ENCODE assay signal across 1 cellular context in the genomic region with DNA sequence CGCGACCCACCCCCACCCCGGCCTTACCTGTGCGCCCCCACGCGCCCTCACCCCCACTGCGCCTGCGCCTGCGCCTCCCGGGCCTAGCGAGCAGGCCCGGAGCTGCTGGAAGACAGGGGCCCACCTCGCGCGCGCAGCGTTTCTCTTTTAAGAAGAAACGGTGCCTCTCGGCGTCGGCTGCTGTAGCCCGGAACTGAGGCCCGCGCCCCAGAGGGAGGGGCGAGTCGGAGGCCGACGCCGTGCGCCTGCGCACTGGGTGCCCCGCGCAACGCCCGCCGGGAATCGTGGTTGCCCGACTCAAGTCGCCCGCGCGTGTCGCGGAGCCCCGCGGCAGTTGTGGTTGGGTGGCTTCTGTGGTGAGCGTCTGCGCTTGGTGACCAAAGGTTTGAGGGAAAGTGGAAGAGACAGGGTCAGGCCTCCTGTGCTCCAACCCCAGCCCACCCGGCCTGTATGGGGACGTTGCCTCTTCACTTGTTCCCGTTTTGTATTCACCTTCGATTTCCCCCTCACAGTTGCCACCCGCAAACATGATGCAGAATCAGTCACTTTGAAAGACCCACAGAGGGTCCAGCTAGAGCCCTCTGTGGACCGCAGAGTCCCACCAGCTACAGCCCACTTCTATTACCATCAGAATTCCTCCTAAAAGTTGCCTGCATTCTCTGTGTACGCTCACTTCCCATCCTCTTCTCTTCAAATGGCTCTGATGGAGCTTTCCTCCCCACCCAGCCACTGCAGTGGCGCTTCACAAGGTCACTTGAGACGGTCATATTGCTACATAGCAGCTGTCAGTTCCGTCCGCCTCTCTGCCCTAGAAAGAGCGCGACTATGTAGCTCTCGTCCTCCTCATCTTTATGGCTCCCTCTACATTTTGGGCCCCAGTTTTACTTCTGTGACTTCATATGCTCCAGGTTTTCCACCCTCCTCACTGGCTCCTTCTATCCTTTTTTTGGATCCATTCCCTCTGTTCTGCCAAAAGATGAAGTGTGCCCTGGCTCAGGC.
A peak's percentile ranks its signal among the peaks of the same experiment; 100 is the strongest.
TF ChIP-seq lines count a peak whose summit lies in the region.

A gene with protein sequence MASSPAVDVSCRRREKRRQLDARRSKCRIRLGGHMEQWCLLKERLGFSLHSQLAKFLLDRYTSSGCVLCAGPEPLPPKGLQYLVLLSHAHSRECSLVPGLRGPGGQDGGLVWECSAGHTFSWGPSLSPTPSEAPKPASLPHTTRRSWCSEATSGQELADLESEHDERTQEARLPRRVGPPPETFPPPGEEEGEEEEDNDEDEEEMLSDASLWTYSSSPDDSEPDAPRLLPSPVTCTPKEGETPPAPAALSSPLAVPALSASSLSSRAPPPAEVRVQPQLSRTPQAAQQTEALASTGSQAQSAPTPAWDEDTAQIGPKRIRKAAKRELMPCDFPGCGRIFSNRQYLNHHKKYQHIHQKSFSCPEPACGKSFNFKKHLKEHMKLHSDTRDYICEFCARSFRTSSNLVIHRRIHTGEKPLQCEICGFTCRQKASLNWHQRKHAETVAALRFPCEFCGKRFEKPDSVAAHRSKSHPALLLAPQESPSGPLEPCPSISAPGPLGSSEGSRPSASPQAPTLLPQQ (minus strand): TSS at position 195 of the 999 bp plus-strand sequence. CDS start 776 bp downstream, outside the sequence.

TF ChIP-seq in SK-N-SH, 30 proteins besides CTCF, POLR2A, EP300 and RAD21 (continued from another document):
- TF ChIP-seq, protein P1, sequence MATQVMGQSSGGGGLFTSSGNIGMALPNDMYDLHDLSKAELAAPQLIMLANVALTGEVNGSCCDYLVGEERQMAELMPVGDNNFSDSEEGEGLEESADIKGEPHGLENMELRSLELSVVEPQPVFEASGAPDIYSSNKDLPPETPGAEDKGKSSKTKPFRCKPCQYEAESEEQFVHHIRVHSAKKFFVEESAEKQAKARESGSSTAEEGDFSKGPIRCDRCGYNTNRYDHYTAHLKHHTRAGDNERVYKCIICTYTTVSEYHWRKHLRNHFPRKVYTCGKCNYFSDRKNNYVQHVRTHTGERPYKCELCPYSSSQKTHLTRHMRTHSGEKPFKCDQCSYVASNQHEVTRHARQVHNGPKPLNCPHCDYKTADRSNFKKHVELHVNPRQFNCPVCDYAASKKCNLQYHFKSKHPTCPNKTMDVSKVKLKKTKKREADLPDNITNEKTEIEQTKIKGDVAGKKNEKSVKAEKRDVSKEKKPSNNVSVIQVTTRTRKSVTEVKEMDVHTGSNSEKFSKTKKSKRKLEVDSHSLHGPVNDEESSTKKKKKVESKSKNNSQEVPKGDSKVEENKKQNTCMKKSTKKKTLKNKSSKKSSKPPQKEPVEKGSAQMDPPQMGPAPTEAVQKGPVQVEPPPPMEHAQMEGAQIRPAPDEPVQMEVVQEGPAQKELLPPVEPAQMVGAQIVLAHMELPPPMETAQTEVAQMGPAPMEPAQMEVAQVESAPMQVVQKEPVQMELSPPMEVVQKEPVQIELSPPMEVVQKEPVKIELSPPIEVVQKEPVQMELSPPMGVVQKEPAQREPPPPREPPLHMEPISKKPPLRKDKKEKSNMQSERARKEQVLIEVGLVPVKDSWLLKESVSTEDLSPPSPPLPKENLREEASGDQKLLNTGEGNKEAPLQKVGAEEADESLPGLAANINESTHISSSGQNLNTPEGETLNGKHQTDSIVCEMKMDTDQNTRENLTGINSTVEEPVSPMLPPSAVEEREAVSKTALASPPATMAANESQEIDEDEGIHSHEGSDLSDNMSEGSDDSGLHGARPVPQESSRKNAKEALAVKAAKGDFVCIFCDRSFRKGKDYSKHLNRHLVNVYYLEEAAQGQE (IDR thresholded peaks at IDR 0.05; ENCODE audit: low read depth, low read length) = peak; percentile 28; the same call in 1 of the 2 replicates
- TF ChIP-seq FOXM1 (IDR thresholded peaks at IDR 0.05; ENCODE audit: low read depth) (no peak), EZH2phosphoT487 (IDR thresholded peaks at IDR 0.05; ENCODE audit: borderline replicate concordance, low read depth) (no peak), JUND (IDR thresholded peaks at IDR 0.05) (no peak), POLR2AphosphoS5 (IDR thresholded peaks at IDR 0.05; ENCODE audit: low read depth, low read length) (peak; percentile 94), GATA2 (CRISPR knock-in tag; IDR thresholded peaks at IDR 0.05) (no peak), TAF1 (IDR thresholded peaks at IDR 0.05; ENCODE audit: borderline replicate concordance, low read depth, low read length) (peak; percentile 64; the same call in 1 of the 2 replicates), RFX5 (IDR thresholded peaks at IDR 0.05; ENCODE audit: low read length) (peak; percentile 88)
- TF ChIP-seq, protein P2, sequence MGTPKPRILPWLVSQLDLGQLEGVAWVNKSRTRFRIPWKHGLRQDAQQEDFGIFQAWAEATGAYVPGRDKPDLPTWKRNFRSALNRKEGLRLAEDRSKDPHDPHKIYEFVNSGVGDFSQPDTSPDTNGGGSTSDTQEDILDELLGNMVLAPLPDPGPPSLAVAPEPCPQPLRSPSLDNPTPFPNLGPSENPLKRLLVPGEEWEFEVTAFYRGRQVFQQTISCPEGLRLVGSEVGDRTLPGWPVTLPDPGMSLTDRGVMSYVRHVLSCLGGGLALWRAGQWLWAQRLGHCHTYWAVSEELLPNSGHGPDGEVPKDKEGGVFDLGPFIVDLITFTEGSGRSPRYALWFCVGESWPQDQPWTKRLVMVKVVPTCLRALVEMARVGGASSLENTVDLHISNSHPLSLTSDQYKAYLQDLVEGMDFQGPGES (IDR thresholded peaks at IDR 0.05; ENCODE audit: low read depth, low read length) = no peak
- TF ChIP-seq, protein P3, sequence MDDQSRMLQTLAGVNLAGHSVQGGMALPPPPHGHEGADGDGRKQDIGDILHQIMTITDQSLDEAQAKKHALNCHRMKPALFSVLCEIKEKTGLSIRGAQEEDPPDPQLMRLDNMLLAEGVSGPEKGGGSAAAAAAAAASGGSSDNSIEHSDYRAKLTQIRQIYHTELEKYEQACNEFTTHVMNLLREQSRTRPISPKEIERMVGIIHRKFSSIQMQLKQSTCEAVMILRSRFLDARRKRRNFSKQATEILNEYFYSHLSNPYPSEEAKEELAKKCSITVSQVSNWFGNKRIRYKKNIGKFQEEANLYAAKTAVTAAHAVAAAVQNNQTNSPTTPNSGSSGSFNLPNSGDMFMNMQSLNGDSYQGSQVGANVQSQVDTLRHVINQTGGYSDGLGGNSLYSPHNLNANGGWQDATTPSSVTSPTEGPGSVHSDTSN (IDR thresholded peaks at IDR 0.05) = 0 out of 2 replicates have a peak, but pooled peaks have one; percentile 22
- TF ChIP-seq, protein P4, sequence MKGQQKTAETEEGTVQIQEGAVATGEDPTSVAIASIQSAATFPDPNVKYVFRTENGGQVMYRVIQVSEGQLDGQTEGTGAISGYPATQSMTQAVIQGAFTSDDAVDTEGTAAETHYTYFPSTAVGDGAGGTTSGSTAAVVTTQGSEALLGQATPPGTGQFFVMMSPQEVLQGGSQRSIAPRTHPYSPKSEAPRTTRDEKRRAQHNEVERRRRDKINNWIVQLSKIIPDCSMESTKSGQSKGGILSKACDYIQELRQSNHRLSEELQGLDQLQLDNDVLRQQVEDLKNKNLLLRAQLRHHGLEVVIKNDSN (IDR thresholded peaks at IDR 0.05; ENCODE audit: borderline replicate concordance, low read depth) = no peak
